8 cellular contexts compared by ENCODE assay signal in genomic region chr1:9539165-9539828, GRCh38. TPM values are rescaled to one million over a fixed set of nuclear protein-coding genes. Genes with fewer than 3 reads are reported as not detected.
DNase-seq lines count a peak whose midpoint lies in the region; ATAC-seq, FAIRE-seq and TF ChIP-seq lines count a peak whose summit lies in the region.

A gene with protein sequence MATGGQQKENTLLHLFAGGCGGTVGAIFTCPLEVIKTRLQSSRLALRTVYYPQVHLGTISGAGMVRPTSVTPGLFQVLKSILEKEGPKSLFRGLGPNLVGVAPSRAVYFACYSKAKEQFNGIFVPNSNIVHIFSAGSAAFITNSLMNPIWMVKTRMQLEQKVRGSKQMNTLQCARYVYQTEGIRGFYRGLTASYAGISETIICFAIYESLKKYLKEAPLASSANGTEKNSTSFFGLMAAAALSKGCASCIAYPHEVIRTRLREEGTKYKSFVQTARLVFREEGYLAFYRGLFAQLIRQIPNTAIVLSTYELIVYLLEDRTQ (plus strand): TSS chr1:9539465. CDS start chr1:9539692, 227 bp downstream.

- TF ChIP-seq EP300 in upper lobe of left lung (IDR thresholded peaks at IDR 0.05), result peak in 1 of 4 donors; percentile 53

- ATAC-seq in HG02840 (IDR thresholded peaks at IDR 0.05; ENCODE audit: low FRiP score, unreplicated experiment), result peak; percentile 91
- peak; percentile 98 to 100 (median 99) for ATAC-seq in heart right ventricle
- peak; percentile 99 for ATAC-seq in upper lobe of left lung (ENCODE audit: low FRiP score in 2 of 2)

- DNase-seq in GM12892 (ENCODE audit: insufficient read length), result peak; percentile 93
- peak; percentile 95 for DNase-seq in NCI-H1436 (lab: John Stamatoyannopoulos, UW)
- DNase-seq in T follicular helper cell (ENCODE audit: low read depth), result peak; percentile 94
- DNase-seq in adrenal gland, result peak; percentile 96 to 99 (median 98)
- peak; percentile 98 for DNase-seq in heart right ventricle
- peak; percentile 98 to 100 (median 99) for DNase-seq in posterior cingulate gyrus
- DNase-seq in upper lobe of left lung, result peak; percentile 96 to 99

- H3K4me1 ChIP-seq in adrenal gland (replicated peaks in 1 of 2) (peaks cover 0 to 11% of the 10 kb centered on the region in 2 donors), heart right ventricle (peaks cover 5 to 42% (median 29%) of the 10 kb centered on the region in 9 donors), upper lobe of left lung (peaks cover 8 to 32% (median 21%) of the 10 kb centered on the region in 4 donors)

- WGBS in adrenal gland, 4 donors, result 0 to 2% (median 0%) methylated on average over 4 to 92 of the region's 92 CpGs
- 1% methylated on average over 44 to 92 of the region's 92 CpGs for WGBS in heart right ventricle, 2 donors
- 0 to 3% methylated on average over 7 to 30 of the region's 92 CpGs for WGBS in upper lobe of left lung, 2 donors

- H3K27me3 ChIP-seq in adrenal gland (no peaks in the 10 kb centered on the region), heart right ventricle (no peaks in the 10 kb centered on the region), upper lobe of left lung (no peaks in the 10 kb centered on the region)

- intact Hi-C loops in adrenal gland (cut with DNase I) (loop anchor here in 1 of 2 donors (10.0 kb wide), 1 partner anchor 46 kb away; the partner anchor contains the start of gene TMEM201), heart right ventricle (cut with DNase I) (loop anchor here in 2 of 10 donors (2.0 to 5.0 kb wide), 2 partner anchors 33 to 50 kb away; partner anchors contain the start of gene TMEM201 (in 1 of the 2)), posterior cingulate gyrus (cut with DNase I) (no loop called here)

- TF ChIP-seq POLR2A in GM12892 (IDR thresholded peaks at IDR 0.05; ENCODE audit: low read depth, low read length), result peak; percentile 95
- peak; percentile 94 for TF ChIP-seq POLR2A in adrenal gland (IDR thresholded peaks at IDR 0.05)
- TF ChIP-seq POLR2A in upper lobe of left lung (IDR thresholded peaks at IDR 0.05), result peak in 3 of 4 donors; percentile 91 to 96 (median 94)

- TF ChIP-seq CTCF in adrenal gland (IDR thresholded peaks at IDR 0.05) (peak in 2 of 6 experiments; percentile 9 to 16), heart right ventricle (IDR thresholded peaks at IDR 0.05) (no peak), upper lobe of left lung (IDR thresholded peaks at IDR 0.05) (peak in 4 of 6 experiments; percentile 48 to 66 (median 57))

- H3K27ac ChIP-seq in adrenal gland (peak within 1 kb of the TSS in 4 of 5 donors; percentile 53 to 92 (median 84)), heart right ventricle (peak within 1 kb of the TSS; percentile 32 to 95 (median 86)), upper lobe of left lung (peak within 1 kb of the TSS; percentile 70 to 95 (median 90))

- H3K36me3 ChIP-seq in adrenal gland (replicated peaks in 1 of 2) (no peaks in the 10 kb centered on the region), heart right ventricle (no peaks in the 10 kb centered on the region), upper lobe of left lung (no peaks in the 10 kb centered on the region)

- H3K4me3 ChIP-seq in adrenal gland (peak within 1 kb of the TSS in 3 of 4 donors; percentile 11 to 90 (median 52)), heart right ventricle (peak within 1 kb of the TSS; percentile 56 to 92 (median 82)), upper lobe of left lung (peak within 1 kb of the TSS; percentile 49 to 94 (median 88))

- H3K9me3 ChIP-seq in adrenal gland (replicated peaks in 1 of 3), result no peaks in the 10 kb centered on the region
- H3K9me3 ChIP-seq in heart right ventricle, result no peaks in the 10 kb centered on the region
- H3K9me3 ChIP-seq in upper lobe of left lung, result no peaks in the 10 kb centered on the region

- FAIRE-seq in GM12892 (lab: Jason Lieb, UNC), result peak; percentile 99

RNA-seq across cellular contexts. Expression of the gene that starts here (rescaled TPM):
- polyA plus RNA-seq in GM12892 (2012; ENCODE audit: missing spikeins), result 7.5 TPM
- total RNA-seq in adrenal gland (10 to 100 TPM in 1 of 8 donors, 1 to 10 TPM in 7; 2.1 to 10.3 (median 3.3) TPM), heart right ventricle (1 to 10 TPM; 2.8 to 7.7 (median 5.4) TPM), upper lobe of left lung (10 to 100 TPM in 1 of 6 donors, 1 to 10 TPM in 5; 2.1 to 13.2 (median 4.6) TPM)
- polyA plus RNA-seq in adrenal gland (1 to 10 TPM; 1.9 to 5.5 (median 2.6) TPM), heart right ventricle (1 to 10 TPM; 2.9 to 5.7 TPM)

Comparison
In these comparisons a context has a peak if more than half of its experiments do, and no peak if none do; other contexts are left out.
1. Peak in every context shown above with its lines: DNase-seq, ATAC-seq, H3K4me3 ChIP-seq and H3K27ac ChIP-seq.
2. CTCF ChIP-seq: peak in upper lobe of left lung (4 of 6); none in heart right ventricle (0 of 9).